ENCODE assay signal across 1 cellular context in genomic region chr11:65961267-65962135, GRCh38.
TF ChIP-seq lines count a peak whose summit lies in the region.

SART1 (plus strand) TSS chr11:65961734; CDS start chr11:65961781, 47 bp downstream.

TF ChIP-seq in WTC11, 78 proteins besides CTCF, POLR2A, EP300 and RAD21 (continued from another document):
- TF ChIP-seq ARID4B (CRISPR knock-in tag; IDR thresholded peaks at IDR 0.05; ENCODE audit: borderline replicate concordance) (peak; percentile 80; the same call in 1 of the 2 replicates), CREM (CRISPR knock-in tag; IDR thresholded peaks at IDR 0.05) (peak; percentile 88), ATF1 (CRISPR knock-in tag; IDR thresholded peaks at IDR 0.05) (no peak), ZNF232 (CRISPR knock-in tag; IDR thresholded peaks at IDR 0.05) (no peak), CBFB (CRISPR knock-in tag; IDR thresholded peaks at IDR 0.05; ENCODE audit: low read depth) (no peak), EMX1 (CRISPR knock-in tag; IDR thresholded peaks at IDR 0.05) (no peak), ZNF138 (CRISPR knock-in tag; conservative IDR thresholded peaks at IDR 0.05) (no peak), GABPB1 (CRISPR knock-in tag; IDR thresholded peaks at IDR 0.05) (peak; percentile 82), SP1 (CRISPR knock-in tag; conservative IDR thresholded peaks at IDR 0.05) (peak; percentile 83), NFE2L1 (CRISPR knock-in tag; IDR thresholded peaks at IDR 0.05) (no peak), AR (CRISPR knock-in tag; IDR thresholded peaks at IDR 0.05) (no peak), ZNF396 (CRISPR knock-in tag; IDR thresholded peaks at IDR 0.05; ENCODE audit: borderline replicate concordance) (no peak), USF2 (CRISPR knock-in tag; IDR thresholded peaks at IDR 0.05) (no peak), NR1H2 (CRISPR knock-in tag; IDR thresholded peaks at IDR 0.05) (no peak), RELA (CRISPR knock-in tag; IDR thresholded peaks at IDR 0.05; ENCODE audit: borderline replicate concordance) (no peak; the same call in 1 of the 2 replicates), NFATC4 (CRISPR knock-in tag; IDR thresholded peaks at IDR 0.05) (no peak), OVOL2 (CRISPR knock-in tag; IDR thresholded peaks at IDR 0.05; ENCODE audit: borderline replicate concordance) (no peak), TCF7 (CRISPR knock-in tag; IDR thresholded peaks at IDR 0.05; ENCODE audit: low read depth) (no peak), ZBTB43 (CRISPR knock-in tag; IDR thresholded peaks at IDR 0.05) (no peak), ZNF281 (CRISPR knock-in tag; IDR thresholded peaks at IDR 0.05) (no peak), FOXP1 (CRISPR knock-in tag; IDR thresholded peaks at IDR 0.05; ENCODE audit: borderline replicate concordance) (no peak), ZNF425 (CRISPR knock-in tag; conservative IDR thresholded peaks at IDR 0.05) (no peak), ZNF423 (CRISPR knock-in tag; IDR thresholded peaks at IDR 0.05) (no peak), HMGA2 (CRISPR knock-in tag; IDR thresholded peaks at IDR 0.05) (no peak), MLX (CRISPR knock-in tag; IDR thresholded peaks at IDR 0.05) (0 out of 2 replicates have a peak, but pooled peaks have one; percentile 42), ESRRA (CRISPR knock-in tag; IDR thresholded peaks at IDR 0.05; ENCODE audit: borderline replicate concordance) (peak; percentile 75; the same call in 1 of the 2 replicates), ELF4 (CRISPR knock-in tag; IDR thresholded peaks at IDR 0.05; ENCODE audit: low read depth) (no peak), ZNF512 (CRISPR knock-in tag; IDR thresholded peaks at IDR 0.05; ENCODE audit: borderline replicate concordance) (no peak), ZNF263 (CRISPR knock-in tag; IDR thresholded peaks at IDR 0.05; ENCODE audit: low read depth) (no peak), HMGXB4 (CRISPR knock-in tag; IDR thresholded peaks at IDR 0.05) (peak; percentile 84), GRHL2 (CRISPR knock-in tag; IDR thresholded peaks at IDR 0.05; ENCODE audit: insufficient replicate concordance, severe bottlenecking) (no peak), TEAD1 (CRISPR knock-in tag; IDR thresholded peaks at IDR 0.05) (0 out of 2 replicates have a peak, but pooled peaks have one; percentile 43)
TF ChIP-seq in WTC11: peak in this region for 19.
